In genomic region chr10:11516419-11516721, GRCh38 we compare ENCODE assay signal across 11 cellular contexts.
A peak's percentile ranks its signal among the peaks of the same experiment; 100 is the strongest.
DNase-seq lines count a peak whose midpoint lies in the region; ATAC-seq, FAIRE-seq and TF ChIP-seq lines count a peak whose summit lies in the region.
"Had no signal": no experiment of that assay in that cellular context is flagged by ENCODE, and none has a peak within 500 bp of the region (broad histone marks: within the 10 kb centered on the region; RNA-seq: fewer than 3 reads in every experiment).

No MANE protein-coding gene starts in this region.

- H3K36me3 ChIP-seq in uterus: no peaks in the 10 kb centered on the region
- H3K36me3 ChIP-seq: brain microvascular endothelial cell, esophagus muscularis mucosa had no signal

- H3K9me3 Mint-ChIP-seq in activated naive CD8-positive, alpha-beta T cell treated with anti-CD3 and anti-CD28 coated beads for 36 hours: no peaks in the 10 kb centered on the region

- H3K4me1 Mint-ChIP-seq in activated naive CD8-positive, alpha-beta T cell treated with anti-CD3 and anti-CD28 coated beads for 36 hours: peaks cover 21% of the 10 kb centered on the region

- no peaks in the 10 kb centered on the region for H3K27me3 ChIP-seq in uterus
- H3K27me3 ChIP-seq: brain microvascular endothelial cell, esophagus muscularis mucosa had no signal

- ATAC-seq in GM18511 (IDR thresholded peaks at IDR 0.05; ENCODE audit: unreplicated experiment) (peak; percentile 63), GM21360 (IDR thresholded peaks at IDR 0.05; ENCODE audit: unreplicated experiment) (peak; percentile 65), HG03066 (IDR thresholded peaks at IDR 0.05; ENCODE audit: low read depth, unreplicated experiment) (peak; percentile 72)

- no peak for FAIRE-seq in D721Med (lab: Jason Lieb, UNC)

- no peak overlapping the region for H3K27ac ChIP-seq in uterus
- H3K27ac ChIP-seq: brain microvascular endothelial cell, esophagus muscularis mucosa had no signal

- H3K9me3 ChIP-seq in uterus: no peaks in the 10 kb centered on the region
- H3K9me3 ChIP-seq: esophagus muscularis mucosa had no signal

- intact Hi-C loops in uterus (cut with DNase I; ENCODE audit: low total_unique reads): loop anchor here (10.0 kb wide), 2 partner anchors 208 to 238 kb away; no protein-coding TSS in a partner anchor

- TF ChIP-seq CTCF in uterus (IDR thresholded peaks at IDR 0.05) (no peak), D721Med (IDR thresholded peaks at IDR 0.05; ENCODE audit: insufficient read depth, missing control alignments) (no peak)

- no peaks in the 10 kb centered on the region for H3K27me3 Mint-ChIP-seq in activated naive CD8-positive, alpha-beta T cell treated with anti-CD3 and anti-CD28 coated beads for 36 hours

- TF ChIP-seq POLR2A in uterus (IDR thresholded peaks at IDR 0.05): no peak

- H3K4me1 ChIP-seq in uterus: no peaks in the 10 kb centered on the region

- no peaks in the 10 kb centered on the region for H3K36me3 Mint-ChIP-seq in activated naive CD8-positive, alpha-beta T cell treated with anti-CD3 and anti-CD28 coated beads for 36 hours

- no peak for DNase-seq in activated naive CD8-positive, alpha-beta T cell treated with anti-CD3 and anti-CD28 coated beads for 36 hours
- DNase-seq in uterus: no peak
- DNase-seq in D721Med (ENCODE audit: insufficient read length, low spot score): no peak
- no peak for DNase-seq in stimulated activated naive CD4-positive, alpha-beta T cell treated with Interleukin-2 at 50 U/mL for 16 hours (lab: John Stamatoyannopoulos, UW)
- DNase-seq in stimulated activated CD4-positive, alpha-beta T cell treated with anti-CD3 and anti-CD28 coated beads, Interleukin-4, amount 100 ng/mL, for 4 hours: no peak
- DNase-seq: activated CD4-positive, alpha-beta T cell treated with anti-CD3 and anti-CD28 coated beads, Interleukin-2, amount 50 U/mL, for 1 hour; brain microvascular endothelial cell had no signal

- H3K4me3 ChIP-seq in uterus: no peak overlapping the region
- H3K4me3 ChIP-seq: esophagus muscularis mucosa had no signal

- no peak overlapping the region for H3K4me3 Mint-ChIP-seq in activated naive CD8-positive, alpha-beta T cell treated with anti-CD3 and anti-CD28 coated beads for 36 hours

- peak overlapping the region; percentile 27 for H3K27ac Mint-ChIP-seq in activated naive CD8-positive, alpha-beta T cell treated with anti-CD3 and anti-CD28 coated beads for 36 hours
